Comparison of ENCODE assay signal across 26 cellular contexts in the genomic region with DNA sequence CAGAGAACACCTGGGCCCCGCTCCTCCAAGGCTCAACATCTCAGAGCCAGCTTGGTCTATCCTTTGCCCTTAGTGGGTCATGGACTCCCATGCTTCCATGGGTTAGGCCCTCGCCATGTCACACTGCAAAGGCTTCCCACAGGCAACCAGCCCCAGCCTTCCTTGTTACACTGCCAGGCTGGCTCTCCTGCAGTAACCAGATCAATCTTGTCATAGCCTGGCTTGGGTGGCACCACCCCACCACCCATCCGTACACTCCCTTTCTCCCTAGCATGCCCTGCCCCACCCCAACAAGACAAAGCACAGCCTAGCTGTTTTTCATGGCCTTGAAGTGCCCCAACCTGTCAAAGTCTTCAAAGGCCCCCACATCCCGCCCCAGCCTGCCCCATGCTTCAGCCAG. TPM values are rescaled to one million over a fixed set of nuclear protein-coding genes. Genes with fewer than 3 reads are reported as not detected.
"Had no signal": no experiment of that assay in that cellular context is flagged by ENCODE, and none has a peak within 500 bp of the region (broad histone marks: within the 10 kb centered on the region; RNA-seq: fewer than 3 reads in every experiment).

No MANE protein-coding gene starts in this region.

- H3K4me3 Mint-ChIP-seq: activated CD4-positive, alpha-beta T cell treated with anti-CD3 and anti-CD28 coated beads for 36 hours; activated naive CD8-positive, alpha-beta T cell; activated T-cell treated with anti-CD3 and anti-CD28 coated beads, Interleukin-2, amount 50 U/mL, for 4 hours; effector memory CD8-positive, alpha-beta T cell; nephron; stimulated activated effector memory CD8-positive, alpha-beta T cell treated with anti-CD3 and anti-CD28 coated beads, Interleukin-12 subunit alpha, Interleukin-12 subunit beta, amount 100 ng/mL, for 72 hours; WTC11 had no signal

- H3K27me3 Mint-ChIP-seq: activated CD4-positive, alpha-beta T cell treated with anti-CD3 and anti-CD28 coated beads for 36 hours; activated naive CD8-positive, alpha-beta T cell had no signal

- H3K9me3 Mint-ChIP-seq: activated T-cell treated with anti-CD3 and anti-CD28 coated beads, Interleukin-2, amount 50 U/mL, for 4 hours; activated T-helper 2 cell treated with anti-CD3 and anti-CD28 coated beads, Interferon-gamma antibody, Interleukin-2, Interleukin-4, amounts not matched to agents 10 μg/mL and 5 μg/mL and 100 μg/mL, durations not matched to agents 14 hours and 24 hours and 36 hours; effector memory CD8-positive, alpha-beta T cell; nephron; stimulated activated effector memory CD8-positive, alpha-beta T cell treated with anti-CD3 and anti-CD28 coated beads, Interleukin-12 subunit alpha, Interleukin-12 subunit beta, amount 100 ng/mL, for 72 hours; WTC11 had no signal

- ATAC-seq: activated CD4-positive, alpha-beta T cell treated with anti-CD3 and anti-CD28 coated beads for 36 hours; activated T-cell treated with anti-CD3 and anti-CD28 coated beads, Interleukin-2, amount 50 U/mL, for 4 hours; effector memory CD8-positive, alpha-beta T cell; heart left ventricle; left lobe of liver; lower lobe of right lung; stimulated activated effector memory CD8-positive, alpha-beta T cell treated with anti-CD3 and anti-CD28 coated beads, Interleukin-12 subunit alpha, Interleukin-12 subunit beta, amount 100 ng/mL, for 72 hours; WTC11 had no signal

- H3K9me3 ChIP-seq: adrenal gland, ascending aorta, heart left ventricle, lower lobe of right lung, pancreas, stomach, upper lobe of left lung had no signal

- DNase-seq: activated CD4-positive, alpha-beta T cell treated with anti-CD3 and anti-CD28 coated beads for 36 hours; activated CD4-positive, alpha-beta T cell treated with anti-CD3 and anti-CD28 coated beads, Interleukin-2, amount 50 U/mL, for 4 hours; activated CD8-positive, alpha-beta memory T cell treated with anti-CD3 and anti-CD28 coated beads, Interleukin-2, amount 50 U/mL, for 48 hours; activated naive CD4-positive, alpha-beta T cell; activated T-cell treated with anti-CD3 and anti-CD28 coated beads, Interleukin-2, amount 50 U/mL, for 4 hours; adrenal gland; central memory CD4-positive, alpha-beta T cell; dorsolateral prefrontal cortex; effector memory CD8-positive, alpha-beta T cell; heart left ventricle; lower lobe of right lung; pancreas; right cardiac atrium; stimulated activated CD4-positive, alpha-beta T cell treated with anti-CD3 and anti-CD28 coated beads, Interleukin-2, amount 100 ng/mL, for 24 hours; stomach; T-helper 9 cell; upper lobe of left lung had no signal

- H3K27me3 ChIP-seq: adrenal gland, ascending aorta, dorsolateral prefrontal cortex, heart left ventricle, pancreas, stomach, upper lobe of left lung had no signal

- H3K36me3 Mint-ChIP-seq: activated naive CD8-positive, alpha-beta T cell; stimulated activated effector memory CD8-positive, alpha-beta T cell treated with anti-CD3 and anti-CD28 coated beads, Interleukin-12 subunit alpha, Interleukin-12 subunit beta, amount 100 ng/mL, for 72 hours; WTC11 had no signal

- H3K27ac Mint-ChIP-seq: activated CD4-positive, alpha-beta T cell treated with anti-CD3 and anti-CD28 coated beads for 36 hours; activated naive CD8-positive, alpha-beta T cell; activated T-helper 2 cell treated with anti-CD3 and anti-CD28 coated beads, Interferon-gamma antibody, Interleukin-2, Interleukin-4, amounts not matched to agents 10 μg/mL and 5 μg/mL and 100 μg/mL, durations not matched to agents 14 hours and 24 hours and 36 hours; effector memory CD8-positive, alpha-beta T cell; stimulated activated effector memory CD8-positive, alpha-beta T cell treated with anti-CD3 and anti-CD28 coated beads, Interleukin-12 subunit alpha, Interleukin-12 subunit beta, amount 100 ng/mL, for 72 hours; WTC11 had no signal

- H3K27ac ChIP-seq: adrenal gland, lower lobe of right lung, stomach, upper lobe of left lung had no signal

- H3K4me3 ChIP-seq: adrenal gland, ascending aorta, dorsolateral prefrontal cortex, heart left ventricle, lower lobe of right lung, pancreas, stomach, upper lobe of left lung had no signal

- H3K36me3 ChIP-seq: adrenal gland, ascending aorta, heart left ventricle, lower lobe of right lung, pancreas, stomach, upper lobe of left lung had no signal

- H3K4me1 Mint-ChIP-seq: activated CD4-positive, alpha-beta T cell treated with anti-CD3 and anti-CD28 coated beads for 36 hours; stimulated activated effector memory CD8-positive, alpha-beta T cell treated with anti-CD3 and anti-CD28 coated beads, Interleukin-12 subunit alpha, Interleukin-12 subunit beta, amount 100 ng/mL, for 72 hours had no signal

RNA-seq across cellular contexts. Expression of a gene that starts 30.5 kb away (rescaled TPM):
- total RNA-seq: activated CD8-positive, alpha-beta memory T cell treated with anti-CD3 and anti-CD28 coated beads for 36 hours; T-helper 1 cell treated with Interleukin-12 subunit alpha and Interleukin-12 subunit beta and Interleukin-4 antibody, amounts not matched to agents 30 ng/mL and 1 ng/mL, for 36 hours had no signal
